In the genomic region with DNA sequence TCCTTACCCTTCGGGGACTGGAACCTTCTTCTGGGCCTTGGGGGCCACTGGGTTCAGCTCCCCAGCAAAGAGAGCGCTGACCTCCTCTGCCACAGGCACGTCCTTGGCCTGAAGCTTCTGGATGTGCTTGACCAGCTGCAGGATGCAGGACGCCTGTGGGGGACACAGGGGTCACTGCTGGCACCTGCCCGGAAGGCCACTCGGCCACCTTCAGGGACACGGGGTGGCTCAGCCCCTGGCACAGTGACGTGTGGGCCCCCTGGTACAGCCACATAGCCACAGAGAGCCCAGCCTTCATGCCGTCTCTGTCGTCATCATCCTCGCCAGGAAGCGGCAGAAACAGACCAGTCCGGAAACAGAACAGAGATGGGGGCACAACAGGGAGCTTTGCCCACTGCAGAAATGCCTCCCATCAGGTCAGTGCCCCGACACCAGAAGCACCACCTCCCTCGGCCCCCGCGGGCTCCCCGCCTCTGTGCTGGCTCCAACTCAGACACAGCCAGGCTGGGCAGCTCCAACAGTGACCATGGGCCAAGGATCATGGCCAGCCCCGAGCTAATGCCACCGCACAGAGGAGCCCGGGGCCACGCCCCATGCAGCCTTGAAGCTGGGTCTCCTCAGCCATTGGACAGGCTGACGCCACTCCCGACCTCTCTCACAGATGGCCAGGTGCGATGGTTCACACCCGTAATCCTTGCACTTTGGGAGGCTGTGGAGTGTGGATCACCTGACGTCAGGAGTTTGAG, we compare ENCODE assay signal across 26 cellular contexts.
"Had no signal": no experiment of that assay in that cellular context is flagged by ENCODE, and none has a peak within 500 bp of the region (broad histone marks: within the 10 kb centered on the region; RNA-seq: fewer than 3 reads in every experiment).

No MANE protein-coding gene starts in this region.

- H3K27me3 ChIP-seq: brain microvascular endothelial cell, SJCRH30 had no signal

- ATAC-seq: activated CD8-positive, alpha-beta T cell treated with anti-CD3 and anti-CD28 coated beads, Interleukin-2, amount 10 ng/mL, durations not matched to agents 7 days and 5 days; Panc1 had no signal

- H3K4me3 ChIP-seq: SJCRH30, SK-N-MC had no signal

- H3K27ac Mint-ChIP-seq: activated CD8-positive, alpha-beta T cell treated with anti-CD3 and anti-CD28 coated beads, Interleukin-2, amount 10 ng/mL, durations not matched to agents 7 days and 5 days; activated naive CD4-positive, alpha-beta T cell treated with anti-CD3 and anti-CD28 coated beads, Interleukin-2, amount 50 U/mL, for 24 hours; activated T-cell treated with anti-CD3 and anti-CD28 coated beads, Interleukin-2, amount 50 U/mL, for 24 hours; activated T-helper 2 cell treated with anti-CD3 and anti-CD28 coated beads, Interferon-gamma antibody, Interleukin-2, Interleukin-4, amounts not matched to agents 10 μg/mL and 5 μg/mL and 100 μg/mL, durations not matched to agents 14 hours and 24 hours and 36 hours had no signal

- H3K9me3 Mint-ChIP-seq: activated naive CD4-positive, alpha-beta T cell treated with anti-CD3 and anti-CD28 coated beads, Interleukin-2, amount 50 U/mL, for 24 hours; activated T-cell treated with anti-CD3 and anti-CD28 coated beads, Interleukin-2, amount 50 U/mL, for 24 hours; activated T-helper 2 cell treated with anti-CD3 and anti-CD28 coated beads, Interferon-gamma antibody, Interleukin-2, Interleukin-4, amounts not matched to agents 10 μg/mL and 5 μg/mL and 100 μg/mL, durations not matched to agents 14 hours and 24 hours and 36 hours had no signal

- DNase-seq: activated CD4-positive, alpha-beta T cell treated with anti-CD3 and anti-CD28 coated beads for 1 hour; activated CD4-positive, alpha-beta T cell treated with anti-CD3 and anti-CD28 coated beads for 48 hours; activated CD4-positive, alpha-beta T cell treated with anti-CD3 and anti-CD28 coated beads, Interleukin-2, amount 50 U/mL, for 48 hours; activated CD4-positive, CD25-positive, alpha-beta regulatory T cell; activated CD8-positive, alpha-beta T cell treated with anti-CD3 and anti-CD28 coated beads, Interleukin-2, amount 10 ng/mL, durations not matched to agents 7 days and 5 days; activated gamma-delta T cell; activated naive CD4-positive, alpha-beta T cell treated with Interleukin-2 at 50 U/mL for 16 hours; activated T-cell treated with anti-CD3 and anti-CD28 coated beads, Interleukin-2, amount 50 U/mL, for 24 hours; brain microvascular endothelial cell; central memory CD4-positive, alpha-beta T cell; Karpas-422; NCI-H1105; NCI-H1417 treated with DMSO at 0.1 percent for 48 hours; NCI-H187 treated with DMSO at 0.1 percent for 48 hours; NCI-H2081; NCI-H2171 treated with DMSO at 0.1 percent for 48 hours; NCI-H226; NCI-H524 treated with DMSO at 0.1 percent for 48 hours; SHP77; SJCRH30; T1000; WERI-Rb-1 had no signal

- H3K4me3 Mint-ChIP-seq: activated CD8-positive, alpha-beta T cell treated with anti-CD3 and anti-CD28 coated beads, Interleukin-2, amount 10 ng/mL, durations not matched to agents 7 days and 5 days; activated naive CD4-positive, alpha-beta T cell treated with anti-CD3 and anti-CD28 coated beads, Interleukin-2, amount 50 U/mL, for 24 hours; activated T-cell treated with anti-CD3 and anti-CD28 coated beads, Interleukin-2, amount 50 U/mL, for 24 hours had no signal

- H3K4me1 ChIP-seq: SJCRH30 had no signal

- H3K27ac ChIP-seq: brain microvascular endothelial cell, SJCRH30, SK-N-MC, WERI-Rb-1 had no signal

- H3K9me3 ChIP-seq: SJCRH30 had no signal

- H3K27me3 Mint-ChIP-seq: activated naive CD4-positive, alpha-beta T cell treated with anti-CD3 and anti-CD28 coated beads, Interleukin-2, amount 50 U/mL, for 24 hours; activated T-cell treated with anti-CD3 and anti-CD28 coated beads, Interleukin-2, amount 50 U/mL, for 24 hours had no signal
